In genomic region chr15:49621327-49622210, GRCh38 we compare ENCODE assay signal across 8 cellular contexts. TPM values are rescaled to one million over a fixed set of nuclear protein-coding genes. Genes with fewer than 3 reads are reported as not detected.
DNase-seq lines count a peak whose midpoint lies in the region; ATAC-seq and TF ChIP-seq lines count a peak whose summit lies in the region.

No MANE protein-coding gene starts in this region.

- no peaks in the 10 kb centered on the region for H3K79me2 ChIP-seq in parathyroid adenoma

- 3 to 10% methylated on average over 12 of the region's 12 CpGs for WGBS in esophagus squamous epithelium, 2 donors

- H3K4me1 ChIP-seq in right atrium auricular region = peaks cover 0 to 18% of the 10 kb centered on the region in 2 donors
- peaks cover 4 to 29% (median 9%) of the 10 kb centered on the region in 3 donors for H3K4me1 ChIP-seq in esophagus squamous epithelium
- no peaks in the 10 kb centered on the region for H3K4me1 ChIP-seq in parathyroid adenoma

- TF ChIP-seq CTCF in right atrium auricular region (IDR thresholded peaks at IDR 0.05) (no peak), esophagus squamous epithelium (IDR thresholded peaks at IDR 0.05) (no peak), parathyroid adenoma (IDR thresholded peaks at IDR 0.05) (no peak), omental fat pad (IDR thresholded peaks at IDR 0.05) (no peak)

- no peaks in the 10 kb centered on the region for H3K27me3 ChIP-seq in right atrium auricular region
- no peaks in the 10 kb centered on the region for H3K27me3 ChIP-seq in esophagus squamous epithelium
- no peaks in the 10 kb centered on the region for H3K27me3 ChIP-seq in parathyroid adenoma (ENCODE audit: control insufficient read depth, insufficient read depth, low read length)

- intact Hi-C loops in Right ventricle myocardium superior (cut with DNase I) (loop anchor here (10.0 kb wide), 2 partner anchors 383 to 467 kb away; partner anchors contain the start of gene COPS2), esophagus squamous epithelium (cut with DNase I) (no loop called here)

- ATAC-seq in Right ventricle myocardium superior (ENCODE audit: poor library complexity) (no peak), HG02588 (IDR thresholded peaks at IDR 0.05; ENCODE audit: unreplicated experiment) (no peak), omental fat pad (ENCODE audit: low FRiP score) (no peak)

- DNase-seq in right atrium auricular region (ENCODE audit: low spot score) (no peak), Right ventricle myocardium superior (no peak), SW480 (ENCODE audit: low spot score) (peak; percentile 16), esophagus squamous epithelium (lab: John Stamatoyannopoulos, UW) (no peak), NCI-H1930 (lab: John Stamatoyannopoulos, UW) (no peak), omental fat pad (ENCODE audit: low spot score) (no peak)

- H3K9me3 ChIP-seq in right atrium auricular region = peaks cover 0 to 16% of the 10 kb centered on the region in 2 donors
- H3K9me3 ChIP-seq in esophagus squamous epithelium = peaks cover 0 to 13% (median 8%) of the 10 kb centered on the region in 3 donors
- no peaks in the 10 kb centered on the region for H3K9me3 ChIP-seq in parathyroid adenoma (ENCODE audit: control insufficient read depth, low read length)

- TF ChIP-seq POLR2A in esophagus squamous epithelium (IDR thresholded peaks at IDR 0.05) = no peak

- peak overlapping the region; percentile 92 to 97 for H3K27ac ChIP-seq in right atrium auricular region
- H3K27ac ChIP-seq in esophagus squamous epithelium = peak overlapping the region; percentile 88 to 96 (median 94)
- H3K27ac ChIP-seq in parathyroid adenoma = peak overlapping the region; percentile 75

- no peak overlapping the region for H3K9ac ChIP-seq in parathyroid adenoma

- H3K36me3 ChIP-seq in right atrium auricular region (peaks cover 10% of the 10 kb centered on the region), esophagus squamous epithelium (peaks cover 0 to 20% (median 6%) of the 10 kb centered on the region in 3 donors), parathyroid adenoma (ENCODE audit: control insufficient read depth, insufficient read depth, low read length) (no peaks in the 10 kb centered on the region)

- H3K4me2 ChIP-seq in parathyroid adenoma (ENCODE audit: low read length) = peak overlapping the region; percentile 50

- H2AFZ ChIP-seq in parathyroid adenoma = peak overlapping the region; percentile 88

- H3K4me3 ChIP-seq in right atrium auricular region (peak overlapping the region; percentile 68 to 69), esophagus squamous epithelium (peak overlapping the region; percentile 77 to 90 (median 86)), parathyroid adenoma (ENCODE audit: low read depth, low read length) (peak overlapping the region; percentile 94)

RNA-seq across cellular contexts. Expression of gene DTWD1, which starts 0.7 kb away (rescaled TPM):
- total RNA-seq in right atrium auricular region = 10 to 100 TPM; 12.7 to 16.0 TPM
- 22.8 TPM for total RNA-seq in Right ventricle myocardium superior
- 10 to 100 TPM in 3 of 4 donors, 1 to 10 TPM in 1; 6.0 to 12.4 (median 11.6) TPM for total RNA-seq in esophagus squamous epithelium
- total RNA-seq in omental fat pad = 10 to 100 TPM; 10.6 to 34.8 (median 17.7) TPM

RNA-seq across cellular contexts. Expression of gene FAM227B, which starts 1.0 kb away (rescaled TPM):
- 10 to 100 TPM in 1 of 2 donors, 1 to 10 TPM in 1; 7.5 to 14.4 TPM for total RNA-seq in right atrium auricular region
- 19.4 TPM for total RNA-seq in Right ventricle myocardium superior
- 1 to 10 TPM in 3 of 4 donors, under 1 TPM in 1; 0.80 to 4.4 (median 1.6) TPM for total RNA-seq in esophagus squamous epithelium
- total RNA-seq in omental fat pad = 1 to 10 TPM in 1 of 4 donors, under 1 TPM in 1, not detected in 2; 0.75 to 3.7 TPM
